In genomic region chr11:121467965-121468364, GRCh38 we compare ENCODE assay signal across 9 cellular contexts. TPM values are rescaled to one million over a fixed set of nuclear protein-coding genes. Genes with fewer than 3 reads are reported as not detected.
DNase-seq lines count a peak whose midpoint lies in the region; TF ChIP-seq lines count a peak whose summit lies in the region.
"Had no signal": no experiment of that assay in that cellular context is flagged by ENCODE, and none has a peak within 500 bp of the region (broad histone marks: within the 10 kb centered on the region; RNA-seq: fewer than 3 reads in every experiment).

No MANE protein-coding gene starts in this region.

- H3K23me2 ChIP-seq in H9 (ENCODE audit: insufficient read length, low read depth, low read length, poor library complexity, severe bottlenecking), result no peaks in the 10 kb centered on the region

- H3K79me1 ChIP-seq in H9 (ENCODE audit: insufficient read depth, low read depth, low read length, poor library complexity, severe bottlenecking), result peaks cover 4% of the 10 kb centered on the region

- H3K4me1 Mint-ChIP-seq in H9 (peaks cover 70 to 72% of the 10 kb centered on the region in 2 experiments), HFFc6 (ENCODE audit: low read depth) (peaks cover 53% of the 10 kb centered on the region)

- intact Hi-C loops in ascending aorta (cut with DNase I), result loop anchor here (5.0 kb wide), 3 partner anchors 51 to 176 kb away; partner anchors contain the start of gene SC5D

- H3K4me1 ChIP-seq in H9 (ENCODE audit: insufficient read depth, low read length) (peaks cover 28% of the 10 kb centered on the region; the same call in 1 of the 2 replicates), ascending aorta (peaks cover 13 to 33% of the 10 kb centered on the region in 2 donors)

- H2BK15ac ChIP-seq in H9 (ENCODE audit: low read depth, low read length), result 0 out of 2 replicates have a peak overlapping the region, but pooled peaks have one; percentile 9

- H4K20me1 ChIP-seq in H9 (ENCODE audit: control insufficient read depth, insufficient read depth, insufficient read length) (no peaks in the 10 kb centered on the region), SU-DHL-6 (ENCODE audit: low read depth, low read length) (peaks cover 14% of the 10 kb centered on the region)

- H3K27me3 ChIP-seq in H9 (ENCODE audit: insufficient read depth, low read length) (no peaks in the 10 kb centered on the region), SU-DHL-6 (ENCODE audit: low read length) (no peaks in the 10 kb centered on the region), ascending aorta (no peaks in the 10 kb centered on the region)

- no peak overlapping the region for H2AK5ac ChIP-seq in H9 (ENCODE audit: insufficient read length, low read length)

- WGBS in H9 (ENCODE audit: extremely low coverage, insufficient read length, low lambda C conversion rate), result no CpG with 5 or more reads among the region's 10 CpGs

- H3K27me3 Mint-ChIP-seq in H9 (ENCODE audit: low read depth) (no peaks in the 10 kb centered on the region), HFFc6 (ENCODE audit: insufficient read depth) (peaks cover 7% of the 10 kb centered on the region)

- DNase-seq in H9, result no peak
- DNase-seq in ascending aorta (ENCODE audit: low spot score in 2 of 2), result no peak
- DNase-seq in stimulated activated CD4-positive, alpha-beta T cell treated with anti-CD3 and anti-CD28 coated beads, Interleukin-15, amount 100 ng/mL, for 48 hours (ENCODE audit: low read depth in 2 of 2), result peak; percentile 74 to 78
- DNase-seq in epidermal melanocyte (ENCODE audit: insufficient read length, low spot score), result no peak
- no peak for DNase-seq in dermis blood vessel endothelial cell
- DNase-seq in HFFc6, result no peak

- peak; percentile 28 for TF ChIP-seq POLR2A in GM15510 (IDR thresholded peaks at IDR 0.05; ENCODE audit: borderline replicate concordance, extremely low read depth, insufficient read length)

- no peak overlapping the region for H3T11ph ChIP-seq in H9 (ENCODE audit: low read length)

- H4K8ac ChIP-seq in H9 (replicated peaks; ENCODE audit: insufficient read length, low read depth, low read length), result no peak overlapping the region

- no peak overlapping the region for H3K23ac ChIP-seq in H9 (ENCODE audit: insufficient read length, low read depth, low read length)

- peaks cover 50% of the 10 kb centered on the region for H3F3A ChIP-seq in SU-DHL-6 (ENCODE audit: insufficient read depth)

- H2BK20ac ChIP-seq in H9 (ENCODE audit: low read depth, low read length, poor library complexity, severe bottlenecking), result no peak overlapping the region

- no peak overlapping the region for H3K14ac ChIP-seq in H9 (ENCODE audit: insufficient read depth, low read length)

- no peaks in the 10 kb centered on the region for H3K9me3 ChIP-seq in H9 (ENCODE audit: control insufficient read depth, low read depth, low read length)
- no peaks in the 10 kb centered on the region for H3K9me3 ChIP-seq in SU-DHL-6 (ENCODE audit: insufficient read depth, low read length)
- no peaks in the 10 kb centered on the region for H3K9me3 ChIP-seq in ascending aorta

- no peak overlapping the region for H4K5ac ChIP-seq in H9 (ENCODE audit: insufficient read length, low read depth, low read length)

- no peak overlapping the region for H2AFZ ChIP-seq in H9 (ENCODE audit: low read length)
- no peak overlapping the region for H2AFZ ChIP-seq in SU-DHL-6 (ENCODE audit: low read depth, low read length, severe bottlenecking)

- no peak overlapping the region for H3K56ac ChIP-seq in H9 (ENCODE audit: insufficient read length, low read depth, low read length)

- no peak overlapping the region for H2BK12ac ChIP-seq in H9 (ENCODE audit: insufficient read length, low read depth, low read length)

- H3K79me2 ChIP-seq in H9 (ENCODE audit: insufficient read depth, low read length), result peaks cover 5% of the 10 kb centered on the region; the same call in 1 of the 2 replicates
- peaks cover 100% of the 10 kb centered on the region for H3K79me2 ChIP-seq in SU-DHL-6 (ENCODE audit: insufficient read depth, low read length)

- no peak overlapping the region for H2BK120ac ChIP-seq in H9 (ENCODE audit: low read depth, low read length, poor library complexity, severe bottlenecking)

- H3K9me2 ChIP-seq in SU-DHL-6 (replicated peaks; ENCODE audit: insufficient read depth, low read length), result no peaks in the 10 kb centered on the region

- H3K27ac Mint-ChIP-seq in H9, result peak overlapping the region; percentile 41 to 83 (median 50); a peak in 5 of 7 replicates
- no peak overlapping the region for H3K27ac Mint-ChIP-seq in HFFc6

- H3K4me3 ChIP-seq in SU-DHL-6 (ENCODE audit: insufficient read depth, low read length, poor library complexity, severe bottlenecking), result peak overlapping the region; percentile 32
- H3K4me3 ChIP-seq in ascending aorta, result no peak overlapping the region

- no peak for TF ChIP-seq CTCF in H9 (conservative IDR thresholded peaks at IDR 0.05)
- no peak for TF ChIP-seq CTCF in SU-DHL-6 (IDR thresholded peaks at IDR 0.05; ENCODE audit: insufficient read depth, low read length, poor library complexity, severe bottlenecking)
- TF ChIP-seq CTCF in ascending aorta (IDR thresholded peaks at IDR 0.05), result no peak
- TF ChIP-seq CTCF in HFFc6 (IDR thresholded peaks at IDR 0.05), result no peak

- H3K18ac ChIP-seq in H9 (ENCODE audit: insufficient read length, low read depth, low read length), result no peak overlapping the region

- no peak overlapping the region for H4K91ac ChIP-seq in H9 (ENCODE audit: insufficient read length, low read depth, low read length)

- no peak overlapping the region for H3K4ac ChIP-seq in H9 (ENCODE audit: low read depth, low read length)

- no peak overlapping the region for H3K27ac ChIP-seq in H9 (ENCODE audit: insufficient read length, low read depth, low read length)
- H3K27ac ChIP-seq in SU-DHL-6 (ENCODE audit: low read depth, low read length), result peak overlapping the region; percentile 98
- H3K27ac ChIP-seq in ascending aorta, result peak overlapping the region; percentile 77 to 78
- H3K27ac ChIP-seq: HL-60 had no signal

- H3K4me2 ChIP-seq in H9 (ENCODE audit: insufficient read depth, insufficient read length, low read length) (no peak overlapping the region), SU-DHL-6 (ENCODE audit: low read depth, low read length, poor library complexity, severe bottlenecking) (peak overlapping the region; percentile 96)

- H3K36me3 ChIP-seq in SU-DHL-6 (ENCODE audit: low read length) (peaks cover 23% of the 10 kb centered on the region), ascending aorta (no peaks in the 10 kb centered on the region)

- H3K9ac ChIP-seq in H9 (ENCODE audit: extremely low read depth, insufficient read length, low read length) (no peak overlapping the region), SU-DHL-6 (ENCODE audit: low read length) (peak overlapping the region; percentile 42)

- no peak overlapping the region for H2BK5ac ChIP-seq in H9 (ENCODE audit: insufficient read length, low read length)

- peaks cover 15 to 41% (median 17%) of the 10 kb centered on the region in 3 experiments; a peak in 6 of 7 replicates for H3K36me3 Mint-ChIP-seq in H9 (ENCODE audit: insufficient read depth in 1 of 3, low read depth in 3 of 3)
- H3K36me3 Mint-ChIP-seq in HFFc6 (ENCODE audit: low read depth), result no peaks in the 10 kb centered on the region

- H3K9me3 Mint-ChIP-seq in H9 (no peaks in the 10 kb centered on the region), HFFc6 (no peaks in the 10 kb centered on the region)

- H3K4me3 Mint-ChIP-seq in H9, result no peak overlapping the region
- H3K4me3 Mint-ChIP-seq in HFFc6, result no peak overlapping the region; the same call in 1 of the 2 replicates

RNA-seq across cellular contexts. Expression of gene SORL1, which starts 15.9 kb away (rescaled TPM):
- 64.4 and 68.3 TPM in 2 replicates for total RNA-seq in H9 (2021)
- total RNA-seq in ascending aorta, result 10.5 TPM
- 0.05 and 0.17 TPM in 2 replicates for total RNA-seq in dermis blood vessel endothelial cell
- under 1 TPM; 0.19 to 0.48 (median 0.36) TPM for total RNA-seq in HFFc6 (2021; fragmentation: NEBNext Ultra II Directional; extraction: Animal tissue kit (Norgen Biotek cat#: 25700))

Comparison
In these comparisons a context has a peak if more than half of its experiments do, and no peak if none do; other contexts are left out.
1. DNase-seq: peak in stimulated activated CD4-positive, alpha-beta T cell treated with anti-CD3 and anti-CD28 coated beads, Interleukin-15, amount 100 ng/mL, for 48 hours (2 of 2); none in H9 (single experiment), ascending aorta (0 of 2), epidermal melanocyte (single experiment), dermis blood vessel endothelial cell (single experiment) and HFFc6 (single experiment).